13 cellular contexts compared by ENCODE assay signal in genomic region chr3:169104972-169105371, GRCh38.
A peak's percentile ranks its signal among the peaks of the same experiment; 100 is the strongest.
DNase-seq lines count a peak whose midpoint lies in the region; ATAC-seq, FAIRE-seq and TF ChIP-seq lines count a peak whose summit lies in the region.
"Had no signal": no experiment of that assay in that cellular context is flagged by ENCODE, and none has a peak within 500 bp of the region (broad histone marks: within the 10 kb centered on the region; RNA-seq: fewer than 3 reads in every experiment).

No MANE protein-coding gene starts in this region.

- no TSS peak for BruUV-seq in PC-3 (replicated peaks; lab: Mats Ljungman, UMichigan)

- H3K4me1 ChIP-seq in PC-3 (ENCODE audit: insufficient read depth, low read length) (peaks cover 42% of the 10 kb centered on the region), H1 (replicated peaks in 1 of 4; ENCODE audit: control insufficient read depth in 3 of 4, insufficient read depth in 4 of 4, low read length in 3 of 4) (no peaks in the 10 kb centered on the region; a peak in 1 of 7 replicates)
- H3K4me1 ChIP-seq: colonic mucosa, vagina had no signal

- H3K9me2 ChIP-seq in PC-3 (replicated peaks; ENCODE audit: low read length), result no peaks in the 10 kb centered on the region

- H3K79me2 ChIP-seq in PC-3 (ENCODE audit: low read length), result no peaks in the 10 kb centered on the region
- H3K79me2 ChIP-seq in H1 (ENCODE audit: control insufficient read depth in 1 of 2, insufficient read depth in 2 of 2, low read length in 2 of 2), result no peaks in the 10 kb centered on the region

- no peak overlapping the region for H2BK15ac ChIP-seq in H1 (ENCODE audit: low read length)

- H3K4me3 ChIP-seq in PC-3 (ENCODE audit: low read length) (no peak overlapping the region), H1 (ENCODE audit: extremely low read depth in 1 of 4, insufficient read depth in 2 of 4, low read depth in 3 of 4, low read length in 4 of 4) (no peak overlapping the region)
- H3K4me3 ChIP-seq: colonic mucosa, vagina had no signal

- H3K4me2 ChIP-seq in PC-3 (ENCODE audit: low read length), result peak overlapping the region; percentile 33
- no peak overlapping the region for H3K4me2 ChIP-seq in H1 (ENCODE audit: insufficient read depth in 1 of 2, low read depth in 2 of 2, low read length in 2 of 2)

- no peak overlapping the region for H3K23ac ChIP-seq in H1 (ENCODE audit: insufficient read length)

- H3K27me3 ChIP-seq in PC-3 (ENCODE audit: low read length) (no peaks in the 10 kb centered on the region), H1 (replicated peaks in 1 of 4; ENCODE audit: control insufficient read depth in 3 of 4, extremely low read depth in 1 of 4, insufficient read depth in 3 of 4, low read length in 3 of 4) (peaks cover 0 to 1% (median 0%) of the 10 kb centered on the region in 4 experiments; a peak in 1 of 7 replicates)
- H3K27me3 ChIP-seq: colonic mucosa, vagina had no signal

- TF ChIP-seq POLR2A in H54 (IDR thresholded peaks at IDR 0.05; ENCODE audit: low read depth, low read length) (no peak), H1 (IDR thresholded peaks at IDR 0.05; ENCODE audit: control extremely low read depth in 1 of 2, low read depth in 2 of 2, low read length in 2 of 2) (no peak)

- H3K36me3 ChIP-seq in PC-3 (ENCODE audit: low read depth, low read length) (no peaks in the 10 kb centered on the region), H1 (ENCODE audit: control insufficient read depth in 2 of 4, insufficient read depth in 4 of 4, low read length in 3 of 4) (no peaks in the 10 kb centered on the region)
- H3K36me3 ChIP-seq: colonic mucosa, vagina had no signal

- H3K27ac ChIP-seq in PC-3 (ENCODE audit: low read length), result no peak overlapping the region
- no peak overlapping the region for H3K27ac ChIP-seq in H1 (ENCODE audit: low read depth, low read length)
- no peak overlapping the region for H3K27ac ChIP-seq in RWPE1
- H3K27ac ChIP-seq: colonic mucosa, vagina had no signal

- POLR2A ChIA-PET in PC-3 (lab: Charles Lee; ENCODE audit: unreplicated experiment), result no interaction called here
- POLR2A ChIA-PET in H1 (lab: Charles Lee; ENCODE audit: partially characterized antibody), result no interaction called here
- POLR2A ChIA-PET in RWPE1 (lab: Yijun Ruan, JAX; ENCODE audit: low non-redundant PET), result no interaction called here

- H3K4ac ChIP-seq in H1 (replicated peaks; ENCODE audit: insufficient read length, low read depth, low read length), result no peak overlapping the region

- no peak for TF ChIP-seq RAD21 in H1 (IDR thresholded peaks at IDR 0.05 in 1 of 2, conservative IDR thresholded peaks at IDR 0.05 in 1 of 2; ENCODE audit: low read depth in 2 of 2, low read length in 2 of 2)

- H2BK20ac ChIP-seq in H1 (ENCODE audit: low read length), result no peak overlapping the region

- H2BK5ac ChIP-seq in H1 (ENCODE audit: low read depth, low read length), result no peak overlapping the region

- no peak overlapping the region for H3K14ac ChIP-seq in H1 (ENCODE audit: insufficient read length)

- H3F3A ChIP-seq in PC-3 (ENCODE audit: low read length, unreplicated experiment), result no peaks in the 10 kb centered on the region

- no peaks in the 10 kb centered on the region for H4K20me1 ChIP-seq in PC-3 (ENCODE audit: low read length)
- no peaks in the 10 kb centered on the region for H4K20me1 ChIP-seq in H1 (replicated peaks in 1 of 2; ENCODE audit: control insufficient read depth in 1 of 2, insufficient read depth in 2 of 2, low read length in 2 of 2)

- no peak overlapping the region for H3K18ac ChIP-seq in H1 (ENCODE audit: extremely low read depth, low read length)

- H4K5ac ChIP-seq in H1 (ENCODE audit: insufficient read length, low read depth, low read length), result no peak overlapping the region

- no peak for TF ChIP-seq EP300 in H1 (IDR thresholded peaks at IDR 0.05; ENCODE audit: borderline replicate concordance in 1 of 2, low read depth in 2 of 2, low read length in 2 of 2)

- 65% methylated on average over 5 of the region's 5 CpGs; no CpG with 5 or more reads in 1 of the 2 experiments for WGBS in H1 (ENCODE audit: extremely low coverage in 1 of 2, insufficient coverage in 1 of 2, insufficient read length in 1 of 2, insufficient replicate concordance in 2 of 2, low coverage in 1 of 2, low lambda C conversion rate in 2 of 2, missing lambda C conversion rate in 1 of 2), 2 experiments

- CTCF ChIA-PET in PC-3 (lab: Charles Lee) (no interaction called here), H1 (lab: Charles Lee; ENCODE audit: partially characterized antibody) (interaction anchor here (1.0 kb wide), 1 partner anchor 44 kb away, joined by 4 read pairs; no protein-coding TSS in a partner anchor), RWPE1 (lab: Yijun Ruan, JAX) (no interaction called here)

- no peak overlapping the region for H4K8ac ChIP-seq in H1 (ENCODE audit: extremely low read depth, insufficient read depth, low read length)

- H3K23me2 ChIP-seq in H1 (ENCODE audit: low read depth, low read length), result no peaks in the 10 kb centered on the region

- H2BK120ac ChIP-seq in H1 (replicated peaks; ENCODE audit: low read depth, low read length), result no peak overlapping the region

- no peak overlapping the region for H2AK5ac ChIP-seq in H1 (ENCODE audit: low read depth, low read length)

- H3K79me1 ChIP-seq in H1 (ENCODE audit: low read depth, low read length), result no peaks in the 10 kb centered on the region

- H2BK12ac ChIP-seq in H1 (ENCODE audit: low read depth, low read length), result no peak overlapping the region

- no peak overlapping the region for H4K91ac ChIP-seq in H1 (replicated peaks; ENCODE audit: insufficient read length, low read length)

- H2AFZ ChIP-seq in PC-3 (ENCODE audit: low read length), result no peak overlapping the region
- 0 out of 2 replicates have a peak overlapping the region, but pooled peaks have one; percentile 2 for H2AFZ ChIP-seq in H1 (ENCODE audit: low read length)

- DNase-seq in H54 (ENCODE audit: insufficient read length, low spot score) (no peak), PC-3 (peak; percentile 46), H1 (ENCODE audit: low read depth in 1 of 2, low spot score in 2 of 2) (no peak), renal cortical epithelial cell (ENCODE audit: low read depth) (peak; percentile 78), RWPE1 (ENCODE audit: low spot score) (no peak), LoVo (ENCODE audit: low spot score) (no peak)
- DNase-seq: activated CD4-positive, alpha-beta memory T cell treated with anti-CD3 and anti-CD28 coated beads, Interleukin-2, amount 10 ng/mL, durations not matched to agents 7 days and 5 days; colonic mucosa; DND-41; MV-4-11; stimulated activated CD4-positive, alpha-beta T cell treated with anti-CD3 and anti-CD28 coated beads, Interleukin-12 subunit alpha, Interleukin-12 subunit beta, amount 100 ng/mL, for 4 hours had no signal

- ATAC-seq in PC-3 (peak; percentile 42; the same call in 1 of the 2 replicates), GM21447 (IDR thresholded peaks at IDR 0.05; ENCODE audit: unreplicated experiment) (no peak)

- intact Hi-C loops in PC-3 (cut with micrococcal nuclease), result loop anchor here (5.0 to 10.0 kb wide), 2 partner anchors 153 to 240 kb away; no protein-coding TSS in a partner anchor

- TF ChIP-seq CTCF in PC-3 (conservative IDR thresholded peaks at IDR 0.05; ENCODE audit: low read depth, low read length), result no peak
- TF ChIP-seq CTCF in H1 (IDR thresholded peaks at IDR 0.05; ENCODE audit: control extremely low read depth in 1 of 3, insufficient read depth in 1 of 3, low read depth in 1 of 3, low read length in 3 of 3), result no peak
- TF ChIP-seq CTCF in RWPE1 (conservative IDR thresholded peaks at IDR 0.05; ENCODE audit: low read depth), result no peak

- no peak overlapping the region for H3K9ac ChIP-seq in PC-3 (ENCODE audit: low read length)
- H3K9ac ChIP-seq in H1 (replicated peaks in 1 of 4; ENCODE audit: extremely low read depth in 1 of 4, low read depth in 3 of 4, low read length in 3 of 4), result no peak overlapping the region

- no peaks in the 10 kb centered on the region for H3K9me3 ChIP-seq in PC-3 (ENCODE audit: low read length)
- H3K9me3 ChIP-seq in H1 (ENCODE audit: insufficient read depth in 2 of 2, low read depth in 1 of 2, low read length in 1 of 2), result no peaks in the 10 kb centered on the region
- H3K9me3 ChIP-seq: colonic mucosa, vagina had no signal

- no peak overlapping the region for H3K56ac ChIP-seq in H1 (replicated peaks; ENCODE audit: insufficient read length, low read depth, low read length)

- FAIRE-seq in H54 (lab: Jason Lieb, UNC), result peak; percentile 90
- FAIRE-seq in H1 (lab: Jason Lieb, UNC), result no peak

TF ChIP-seq in H1, 55 proteins besides CTCF, POLR2A, EP300 and RAD21:
- TF ChIP-seq SIN3A (conservative IDR thresholded peaks at IDR 0.05 in 1 of 2, IDR thresholded peaks at IDR 0.05 in 1 of 2; ENCODE audit: low read depth in 1 of 2, low read length in 2 of 2) (no peak), POLR2AphosphoS5 (IDR thresholded peaks at IDR 0.05; ENCODE audit: low read depth, low read length) (no peak)
TF ChIP-seq in H1: peak in this region for 0.

Comparison
In these comparisons a context has a peak if more than half of its experiments do, and no peak if none do; other contexts are left out.
1. DNase-seq: peak in PC-3 (single experiment) and renal cortical epithelial cell (single experiment); none in H54 (single experiment), H1 (0 of 2), RWPE1 (single experiment) and LoVo (single experiment).